Comparison of ENCODE assay signal across 15 cellular contexts in the genomic region with DNA sequence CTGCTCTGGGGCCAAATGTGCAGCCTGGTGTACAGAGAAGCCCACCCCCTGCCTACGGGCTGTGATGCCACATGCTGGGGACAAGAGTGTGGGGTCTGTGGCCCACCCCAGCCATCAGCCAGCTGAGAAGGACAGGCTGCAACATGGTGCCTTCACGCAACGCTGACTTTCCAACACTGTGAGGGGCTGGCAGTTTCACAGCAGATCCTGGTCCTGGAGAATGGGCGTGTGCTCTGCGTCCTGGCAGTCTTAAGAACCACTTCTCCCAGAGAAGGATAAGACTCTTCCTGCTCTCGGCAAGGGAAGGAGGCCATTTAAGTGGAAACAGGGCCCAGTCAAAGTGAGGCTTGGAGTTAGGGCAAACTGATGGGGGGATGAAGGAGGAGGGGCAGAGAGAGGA. TPM values are rescaled to one million over a fixed set of nuclear protein-coding genes. Genes with fewer than 3 reads are reported as not detected.
DNase-seq lines count a peak whose midpoint lies in the region; FAIRE-seq and TF ChIP-seq lines count a peak whose summit lies in the region.
"Had no signal": no experiment of that assay in that cellular context is flagged by ENCODE, and none has a peak within 500 bp of the region (broad histone marks: within the 10 kb centered on the region; RNA-seq: fewer than 3 reads in every experiment).

No MANE protein-coding gene starts in this region.

- no peak overlapping the region for H3K9ac ChIP-seq in H1 (replicated peaks in 1 of 4; ENCODE audit: extremely low read depth in 1 of 4, low read depth in 3 of 4, low read length in 3 of 4)
- no peak overlapping the region for H3K9ac ChIP-seq in mesenchymal stem cell (ENCODE audit: low read length)
- H3K9ac ChIP-seq: BLaER1 had no signal

- no peak overlapping the region for H4K5ac ChIP-seq in H1 (ENCODE audit: insufficient read length, low read depth, low read length)

- H3K4me1 ChIP-seq in HEK293 (ENCODE audit: control insufficient read depth, insufficient read depth, low read length) (no peaks in the 10 kb centered on the region), H1 (replicated peaks in 1 of 4; ENCODE audit: control insufficient read depth in 3 of 4, insufficient read depth in 4 of 4, low read length in 3 of 4) (peaks cover 0 to 33% (median 16%) of the 10 kb centered on the region in 4 experiments; a peak in 6 of 7 replicates), mesenchymal stem cell (ENCODE audit: control insufficient read depth, insufficient read depth, low read depth, low read length) (no peaks in the 10 kb centered on the region), transverse colon (peaks cover 0 to 12% (median 0%) of the 10 kb centered on the region in 4 donors)
- H3K4me1 ChIP-seq: Caco-2 had no signal

- H4K20me1 ChIP-seq in H1 (replicated peaks in 1 of 2; ENCODE audit: control insufficient read depth in 1 of 2, insufficient read depth in 2 of 2, low read length in 2 of 2): peaks cover 6 to 23% of the 10 kb centered on the region in 2 experiments

- no peak for TF ChIP-seq CTCF in HEK293 (tag by site-specific recombination; IDR thresholded peaks at IDR 0.05)
- no peak for TF ChIP-seq CTCF in H1 (IDR thresholded peaks at IDR 0.05; ENCODE audit: control extremely low read depth in 1 of 3, insufficient read depth in 1 of 3, low read depth in 1 of 3, low read length in 3 of 3)
- no peak for TF ChIP-seq CTCF in neural crest cell (conservative IDR thresholded peaks at IDR 0.05)
- TF ChIP-seq CTCF in transverse colon (IDR thresholded peaks at IDR 0.05): no peak

- no peak overlapping the region for H3K18ac ChIP-seq in H1 (ENCODE audit: extremely low read depth, low read length)
- no peak overlapping the region for H3K18ac ChIP-seq in mesenchymal stem cell (ENCODE audit: low read depth in 1 of 2, low read length in 2 of 2)

- no peak for FAIRE-seq in H1 (lab: Jason Lieb, UNC)
- FAIRE-seq: GM12878, K562 had no signal

- H3K9me3 Mint-ChIP-seq in neural crest cell: no peaks in the 10 kb centered on the region
- H3K9me3 Mint-ChIP-seq: CD8-positive, alpha-beta memory T cell had no signal

- H3K27me3 ChIP-seq in H1 (replicated peaks in 1 of 4; ENCODE audit: control insufficient read depth in 3 of 4, extremely low read depth in 1 of 4, insufficient read depth in 3 of 4, low read length in 3 of 4): peaks cover 5 to 38% (median 36%) of the 10 kb centered on the region in 4 experiments
- peaks cover 0 to 56% of the 10 kb centered on the region in 2 experiments for H3K27me3 ChIP-seq in mesenchymal stem cell (ENCODE audit: control insufficient read depth in 1 of 2, insufficient read depth in 1 of 2, low read length in 2 of 2)
- peaks cover 79% of the 10 kb centered on the region for H3K27me3 ChIP-seq in transverse colon

- H3K27ac ChIP-seq in HEK293 (ENCODE audit: extremely low read depth, low read depth, low read length) (no peak overlapping the region), H1 (ENCODE audit: low read depth, low read length) (no peak overlapping the region), mesenchymal stem cell (ENCODE audit: low read length, poor library complexity, severe bottlenecking) (no peak overlapping the region), transverse colon (no peak overlapping the region)
- H3K27ac ChIP-seq: BLaER1 had no signal

- WGBS in H1 (ENCODE audit: extremely low coverage in 1 of 2, insufficient coverage in 1 of 2, insufficient read length in 1 of 2, insufficient replicate concordance in 2 of 2, low coverage in 1 of 2, low lambda C conversion rate in 2 of 2, missing lambda C conversion rate in 1 of 2), 2 experiments: 78% methylated on average over 6 of the region's 6 CpGs; no CpG with 5 or more reads in 1 of the 2 experiments
- WGBS in mesenchymal stem cell: 77% methylated on average over 6 of the region's 6 CpGs
- 63% methylated on average over 6 of the region's 6 CpGs; no CpG with 5 or more reads in 1 of the 2 donors for WGBS in transverse colon (ENCODE audit: low coverage in 1 of 2), 2 donors

- H4K91ac ChIP-seq in H1 (replicated peaks; ENCODE audit: insufficient read length, low read length) (no peak overlapping the region), mesenchymal stem cell (ENCODE audit: low read length) (no peak overlapping the region)

- no peak overlapping the region for H2AK5ac ChIP-seq in H1 (ENCODE audit: low read depth, low read length)
- H2AK5ac ChIP-seq in mesenchymal stem cell (ENCODE audit: low read length, severe bottlenecking): no peak overlapping the region

- H3K36me3 ChIP-seq in HEK293 (ENCODE audit: control insufficient read depth in 2 of 2, insufficient read depth in 1 of 2, low read length in 2 of 2) (no peaks in the 10 kb centered on the region), H1 (ENCODE audit: control insufficient read depth in 2 of 4, insufficient read depth in 4 of 4, low read length in 3 of 4) (no peaks in the 10 kb centered on the region), mesenchymal stem cell (ENCODE audit: control insufficient read depth in 1 of 2, insufficient read depth in 2 of 2, low read depth in 1 of 2, low read length in 2 of 2) (no peaks in the 10 kb centered on the region), transverse colon (no peaks in the 10 kb centered on the region)
- H3K36me3 ChIP-seq: BLaER1 had no signal

- CTCF ChIA-PET in HEK293 (lab: Yijun Ruan, JAX): interaction anchor here (0.6 to 12.9 kb wide), 3 partner anchors 8 to 27 kb away, joined by 3 to 210 read pairs (median 4); no protein-coding TSS in a partner anchor
- CTCF ChIA-PET in H1 (lab: Charles Lee; ENCODE audit: partially characterized antibody): no interaction called here

- H3K79me1 ChIP-seq in H1 (ENCODE audit: low read depth, low read length) (peaks cover 6% of the 10 kb centered on the region; the same call in 1 of the 2 replicates), mesenchymal stem cell (replicated peaks; ENCODE audit: low read length, poor library complexity, severe bottlenecking) (no peaks in the 10 kb centered on the region)

- peak overlapping the region; percentile 84; the same call in 1 of the 2 replicates for H2BK12ac ChIP-seq in H1 (ENCODE audit: low read depth, low read length)
- H2BK12ac ChIP-seq in mesenchymal stem cell (ENCODE audit: low read length in 2 of 2): no peak overlapping the region

- H3K4me1 Mint-ChIP-seq in neural crest cell: peaks cover 42% of the 10 kb centered on the region
- H3K4me1 Mint-ChIP-seq: GM23338 had no signal

- H2AFZ ChIP-seq in H1 (ENCODE audit: low read length) (no peak overlapping the region), mesenchymal stem cell (ENCODE audit: low read depth, low read length) (no peak overlapping the region)
- H2AFZ ChIP-seq: GM23338 had no signal

- peaks cover 14% of the 10 kb centered on the region for H3K27me3 Mint-ChIP-seq in neural crest cell (ENCODE audit: low read depth)

- H4K8ac ChIP-seq in H1 (ENCODE audit: extremely low read depth, insufficient read depth, low read length): no peak overlapping the region
- no peak overlapping the region for H4K8ac ChIP-seq in mesenchymal stem cell (ENCODE audit: low read length)

- H3K9me3 ChIP-seq in HEK293 (ENCODE audit: control insufficient read depth, insufficient read depth, low read depth, low read length) (no peaks in the 10 kb centered on the region), H1 (ENCODE audit: insufficient read depth in 2 of 2, low read depth in 1 of 2, low read length in 1 of 2) (no peaks in the 10 kb centered on the region), mesenchymal stem cell (ENCODE audit: control insufficient read depth, low read length) (no peaks in the 10 kb centered on the region), transverse colon (no peaks in the 10 kb centered on the region)
- H3K9me3 ChIP-seq: BLaER1, Caco-2 had no signal

- H3K4me2 ChIP-seq in H1 (ENCODE audit: insufficient read depth in 1 of 2, low read depth in 2 of 2, low read length in 2 of 2) (peak overlapping the region in 1 of 2 experiments; percentile 2; a peak in 1 of 4 replicates), mesenchymal stem cell (ENCODE audit: low read length, poor library complexity, severe bottlenecking) (no peak overlapping the region)
- H3K4me2 ChIP-seq: BLaER1 had no signal

- H3K23me2 ChIP-seq in H1 (ENCODE audit: low read depth, low read length): peaks cover 13% of the 10 kb centered on the region; the same call in 1 of the 2 replicates

- no peak overlapping the region for H3K14ac ChIP-seq in H1 (ENCODE audit: insufficient read length)
- no peak overlapping the region for H3K14ac ChIP-seq in mesenchymal stem cell (ENCODE audit: low read length in 2 of 2)

- TF ChIP-seq RAD21 in H1 (IDR thresholded peaks at IDR 0.05 in 1 of 2, conservative IDR thresholded peaks at IDR 0.05 in 1 of 2; ENCODE audit: low read depth in 2 of 2, low read length in 2 of 2): no peak

- peak overlapping the region; percentile 47 for H3K4me3 Mint-ChIP-seq in neural crest cell
- H3K4me3 Mint-ChIP-seq: CD8-positive, alpha-beta memory T cell; GM23338 had no signal

- TF ChIP-seq POLR2A in H1 (IDR thresholded peaks at IDR 0.05; ENCODE audit: control extremely low read depth in 1 of 2, low read depth in 2 of 2, low read length in 2 of 2) (no peak), transverse colon (IDR thresholded peaks at IDR 0.05) (no peak)

- H3K23ac ChIP-seq in H1 (ENCODE audit: insufficient read length) (no peak overlapping the region), mesenchymal stem cell (ENCODE audit: low read length in 2 of 2) (no peak overlapping the region)

- POLR2A ChIA-PET in HEK293 (lab: Yijun Ruan, JAX) (no interaction called here), H1 (lab: Charles Lee; ENCODE audit: partially characterized antibody) (no interaction called here)

- intact Hi-C loops in transverse colon (cut with DNase I; ENCODE audit: low total_unique reads): no loop called here

- no peak for TF ChIP-seq EP300 in H1 (IDR thresholded peaks at IDR 0.05; ENCODE audit: borderline replicate concordance in 1 of 2, low read depth in 2 of 2, low read length in 2 of 2)
- TF ChIP-seq EP300 in transverse colon (IDR thresholded peaks at IDR 0.05; ENCODE audit: low read depth): no peak

- H3K27ac Mint-ChIP-seq in neural crest cell (ENCODE audit: unreplicated experiment): no peak overlapping the region
- H3K27ac Mint-ChIP-seq: GM23338 had no signal

- H3K4me3 ChIP-seq in HEK293 (ENCODE audit: low read depth, low read length) (no peak overlapping the region), H1 (ENCODE audit: extremely low read depth in 1 of 4, insufficient read depth in 2 of 4, low read depth in 3 of 4, low read length in 4 of 4) (no peak overlapping the region), mesenchymal stem cell (ENCODE audit: insufficient read depth in 1 of 2, low read depth in 1 of 2, low read length in 2 of 2) (no peak overlapping the region), transverse colon (no peak overlapping the region)
- H3K4me3 ChIP-seq: BLaER1, GM12878, GM23338, K562 had no signal

- H3K56ac ChIP-seq in H1 (replicated peaks; ENCODE audit: insufficient read length, low read depth, low read length): no peak overlapping the region

- no peak overlapping the region for H2BK15ac ChIP-seq in H1 (ENCODE audit: low read length)
- H2BK15ac ChIP-seq in mesenchymal stem cell (ENCODE audit: low read depth, poor library complexity, severe bottlenecking): no peak overlapping the region

- in situ Hi-C loops in transverse colon (cut with MboI; ENCODE audit: low pct_ligation_motif_present in 1 of 4, low pct_unique_long_range_greater_than_20kb in 1 of 4, low sequenced_read_pairs in 3 of 4): no loop called here

- H3K4ac ChIP-seq in H1 (replicated peaks; ENCODE audit: insufficient read length, low read depth, low read length) (no peak overlapping the region), mesenchymal stem cell (ENCODE audit: low read depth in 1 of 2, low read length in 2 of 2) (no peak overlapping the region)

- H3K36me3 Mint-ChIP-seq in neural crest cell (ENCODE audit: low read depth): no peaks in the 10 kb centered on the region
- H3K36me3 Mint-ChIP-seq: CD8-positive, alpha-beta memory T cell had no signal

- peak overlapping the region; percentile 61; the same call in 1 of the 2 replicates for H2BK20ac ChIP-seq in H1 (ENCODE audit: low read length)

- no peaks in the 10 kb centered on the region for H3K79me2 ChIP-seq in H1 (ENCODE audit: control insufficient read depth in 1 of 2, insufficient read depth in 2 of 2, low read length in 2 of 2)

- H2BK120ac ChIP-seq in H1 (replicated peaks; ENCODE audit: low read depth, low read length) (no peak overlapping the region), mesenchymal stem cell (ENCODE audit: low read depth, low read length) (no peak overlapping the region)

- DNase-seq in H1 (ENCODE audit: low read depth in 1 of 2, low spot score in 2 of 2) (no peak), neural crest cell (ENCODE audit: low read depth, low spot score) (no peak), mesenchymal stem cell (no peak), transverse colon (no peak), 8988T (no peak)
- DNase-seq: Caco-2, DMS53, HCEC 1CT had no signal

- H2BK5ac ChIP-seq in H1 (ENCODE audit: low read depth, low read length) (no peak overlapping the region), mesenchymal stem cell (ENCODE audit: low read depth, low read length, poor library complexity, severe bottlenecking) (no peak overlapping the region)

RNA-seq across cellular contexts. Expression of gene LRRC4B, which starts 4.6 kb away (rescaled TPM):
- total RNA-seq in H1 (2021; fragmentation: NEBNext Ultra II Directional; extraction: Animal tissue kit (Norgen Biotek cat#: 25700)): 11.5 and 13.4 TPM in 2 replicates
- polyA plus RNA-seq in H1 (2011; rRNA removed): 20.8 and 21.2 TPM in 2 replicates
- polyA plus RNA-seq in H1 (2011; cell fraction: cytosol; rRNA removed): 12.4 TPM
- polyA plus RNA-seq in H1 (2011; cell fraction: nucleus; rRNA removed): 13.5 TPM
- 9.8 to 18.5 TPM (median 14.7 TPM) in 4 replicates for polyA plus RNA-seq in H1 (2012, experiment 1 of 2)
- polyA plus RNA-seq in H1 (2012, experiment 2 of 2): 10.8 TPM
- 8.9 TPM for polyA plus RNA-seq in H1 (2013, experiment 1 of 2)
- polyA plus RNA-seq in H1 (2013, experiment 2 of 2): 8.8 TPM
- polyA minus RNA-seq in H1 (2011; rRNA and poly(A)+ RNA removed): 7.2 and 9.8 TPM in 2 replicates
- polyA minus RNA-seq in H1 (2011; cell fraction: cytosol; rRNA and poly(A)+ RNA removed): 17.0 TPM
- polyA minus RNA-seq in H1 (2011; cell fraction: nucleus; rRNA and poly(A)+ RNA removed): 8.6 TPM
- total RNA-seq in neural crest cell: 42.5 and 50.2 TPM in 2 replicates
- polyA plus RNA-seq in mesenchymal stem cell (2013, experiment 1 of 2): not detected
- polyA plus RNA-seq in mesenchymal stem cell (2013, experiment 2 of 2): 0.03 TPM
- 1 to 10 TPM in 1 of 4 donors, under 1 TPM in 3; 0.37 to 1.4 (median 0.91) TPM for total RNA-seq in transverse colon
- total RNA-seq: CD8-positive, alpha-beta memory T cell; GM12878 had no signal
- polyA plus RNA-seq: CD8-positive, alpha-beta memory T cell had no signal

RNA-seq across cellular contexts. Expression of gene ASPDH, which starts 49.9 kb away (rescaled TPM):
- total RNA-seq in H1 (2021; fragmentation: NEBNext Ultra II Directional; extraction: Animal tissue kit (Norgen Biotek cat#: 25700)): not detected in 2 replicates
- not detected in 2 replicates for polyA plus RNA-seq in H1 (2011; rRNA removed)
- polyA plus RNA-seq in H1 (2011; cell fraction: cytosol; rRNA removed): 0.21 TPM
- polyA plus RNA-seq in H1 (2011; cell fraction: nucleus; rRNA removed): not detected
- 0.34 TPM in 1 of 4 replicates, not detected in the others for polyA plus RNA-seq in H1 (2012, experiment 1 of 2)
- not detected for polyA plus RNA-seq in H1 (2012, experiment 2 of 2)
- polyA plus RNA-seq in H1 (2013, experiment 1 of 2): not detected
- not detected for polyA plus RNA-seq in H1 (2013, experiment 2 of 2)
- not detected in 2 replicates for polyA minus RNA-seq in H1 (2011; rRNA and poly(A)+ RNA removed)
- polyA minus RNA-seq in H1 (2011; cell fraction: cytosol; rRNA and poly(A)+ RNA removed): not detected
- not detected for polyA minus RNA-seq in H1 (2011; cell fraction: nucleus; rRNA and poly(A)+ RNA removed)
- total RNA-seq in neural crest cell (1.2 TPM in 1 of 2 replicates, not detected in the other), transverse colon (not detected)
- not detected for polyA plus RNA-seq in mesenchymal stem cell (2013, experiment 1 of 2)
- polyA plus RNA-seq in mesenchymal stem cell (2013, experiment 2 of 2): not detected
- total RNA-seq: Caco-2; CD8-positive, alpha-beta memory T cell; G401; GM12878; GM23338; K562 had no signal
- polyA plus RNA-seq: CD8-positive, alpha-beta memory T cell; GM12878; GM23338; K562 had no signal

RNA-seq across cellular contexts. Expression of gene JOSD2, which starts 52.6 kb away (rescaled TPM):
- 1.9 and 3.6 TPM in 2 replicates for total RNA-seq in H1 (2021; fragmentation: NEBNext Ultra II Directional; extraction: Animal tissue kit (Norgen Biotek cat#: 25700))
- polyA plus RNA-seq in H1 (2011; rRNA removed): 5.6 and 6.6 TPM in 2 replicates
- 5.1 TPM for polyA plus RNA-seq in H1 (2011; cell fraction: cytosol; rRNA removed)
- 3.1 TPM for polyA plus RNA-seq in H1 (2011; cell fraction: nucleus; rRNA removed)
- 3.2 to 5.8 TPM (median 4.1 TPM) in 4 replicates for polyA plus RNA-seq in H1 (2012, experiment 1 of 2)
- 6.1 TPM for polyA plus RNA-seq in H1 (2012, experiment 2 of 2)
- 1.4 TPM for polyA plus RNA-seq in H1 (2013, experiment 1 of 2)
- polyA plus RNA-seq in H1 (2013, experiment 2 of 2): 2.0 TPM
- polyA minus RNA-seq in H1 (2011; rRNA and poly(A)+ RNA removed): 0.22 and 0.24 TPM in 2 replicates
- 3.0 TPM for polyA minus RNA-seq in H1 (2011; cell fraction: cytosol; rRNA and poly(A)+ RNA removed)
- polyA minus RNA-seq in H1 (2011; cell fraction: nucleus; rRNA and poly(A)+ RNA removed): 3.1 TPM
- total RNA-seq in neural crest cell (10.9 and 13.5 TPM in 2 replicates), transverse colon (100 to 1,000 TPM in 1 of 4 donors, 10 to 100 TPM in 3; 10.8 to 169 (median 36.6) TPM)
- polyA plus RNA-seq in mesenchymal stem cell (2013, experiment 1 of 2): 29.7 TPM
- 30.2 TPM for polyA plus RNA-seq in mesenchymal stem cell (2013, experiment 2 of 2)
